17 cellular contexts compared by ENCODE assay signal in genomic region chr2:68646303-68646702, GRCh38. TPM values are rescaled to one million over a fixed set of nuclear protein-coding genes. Genes with fewer than 3 reads are reported as not detected.
DNase-seq lines count a peak whose midpoint lies in the region; ATAC-seq, FAIRE-seq and TF ChIP-seq lines count a peak whose summit lies in the region.
"Had no signal": no experiment of that assay in that cellular context is flagged by ENCODE, and none has a peak within 500 bp of the region (broad histone marks: within the 10 kb centered on the region; RNA-seq: fewer than 3 reads in every experiment).

No MANE protein-coding gene starts in this region.

- H4K5ac ChIP-seq in H1 (ENCODE audit: insufficient read length, low read depth, low read length), result no peak overlapping the region

- no peaks in the 10 kb centered on the region for H3K79me1 ChIP-seq in H1 (ENCODE audit: low read depth, low read length)

- no peak overlapping the region for H2AK5ac ChIP-seq in H1 (ENCODE audit: low read depth, low read length)

- H3K4me1 ChIP-seq in A673 (ENCODE audit: insufficient read depth, low read length, poor library complexity, severe bottlenecking) (peaks cover 41% of the 10 kb centered on the region), GM23338 (ENCODE audit: insufficient read depth) (peaks cover 6% of the 10 kb centered on the region), OCI-LY1 (ENCODE audit: insufficient read depth, low read length, severe bottlenecking) (peaks cover 15% of the 10 kb centered on the region), H1 (replicated peaks in 1 of 4; ENCODE audit: control insufficient read depth in 3 of 4, insufficient read depth in 4 of 4, low read length in 3 of 4) (peaks cover 0 to 5% (median 2%) of the 10 kb centered on the region in 4 experiments; a peak in 5 of 7 replicates), osteoblast (ENCODE audit: insufficient read depth, low read length) (peaks cover 8% of the 10 kb centered on the region)
- H3K4me1 ChIP-seq: ascending aorta had no signal

- peaks cover 5% of the 10 kb centered on the region; the same call in 2 of the 3 replicates for H3K36me3 Mint-ChIP-seq in GM23338 (ENCODE audit: low read depth)
- H3K36me3 Mint-ChIP-seq in activated naive CD4-positive, alpha-beta T cell treated with anti-CD3 and anti-CD28 coated beads, Interleukin-2, amount 10 ng/mL, durations not matched to agents 7 days and 5 days, result no peaks in the 10 kb centered on the region
- H3K36me3 Mint-ChIP-seq: memory B cell had no signal

- no peak overlapping the region for H3K27ac ChIP-seq in A673 (ENCODE audit: low read depth, low read length, poor library complexity, severe bottlenecking)
- no peak overlapping the region for H3K27ac ChIP-seq in GM23338 (ENCODE audit: low read depth)
- H3K27ac ChIP-seq in OCI-LY1 (ENCODE audit: low read depth, low read length, poor library complexity, severe bottlenecking), result no peak overlapping the region
- H3K27ac ChIP-seq in H1 (ENCODE audit: low read depth, low read length), result no peak overlapping the region
- H3K27ac ChIP-seq in osteoblast (ENCODE audit: low read depth, low read length), result no peak overlapping the region
- H3K27ac ChIP-seq: ascending aorta, pancreas had no signal

- no peak for TF ChIP-seq POLR2A in H1 (IDR thresholded peaks at IDR 0.05; ENCODE audit: control extremely low read depth in 1 of 2, low read depth in 2 of 2, low read length in 2 of 2)

- BruUV-seq in A673 (replicated peaks; lab: Mats Ljungman, UMichigan), result no TSS peak

- H2BK20ac ChIP-seq in H1 (ENCODE audit: low read length), result no peak overlapping the region

- no peaks in the 10 kb centered on the region; the same call in 1 of the 2 replicates for H3K23me2 ChIP-seq in H1 (ENCODE audit: low read depth, low read length)

- H2BK120ac ChIP-seq in H1 (replicated peaks; ENCODE audit: low read depth, low read length), result no peak overlapping the region

- H3K14ac ChIP-seq in H1 (ENCODE audit: insufficient read length), result no peak overlapping the region

- no peaks in the 10 kb centered on the region; the same call in 1 of the 2 replicates for H3K9me2 ChIP-seq in GM23338 (ENCODE audit: insufficient read depth)
- H3K9me2 ChIP-seq in OCI-LY1 (ENCODE audit: low read depth, low read length), result no peaks in the 10 kb centered on the region

- DNase-seq in A673 (ENCODE audit: low spot score) (peak; percentile 68), GM23338 (ENCODE audit: low spot score) (no peak), H1 (ENCODE audit: low read depth in 1 of 2, low spot score in 2 of 2) (no peak), osteoblast (ENCODE audit: insufficient read length, low spot score, missing footprints) (no peak)
- no peak for DNase-seq in activated naive CD4-positive, alpha-beta T cell treated with anti-CD3 and anti-CD28 coated beads, Interleukin-2, amount 10 ng/mL, durations not matched to agents 7 days and 5 days
- DNase-seq: activated CD4-positive, CD25-positive, alpha-beta regulatory T cell treated with anti-CD3 and anti-CD28 coated beads, Interleukin-2, amount 50 U/mL, for 72 hours; activated T-cell treated with anti-CD3 and anti-CD28 coated beads, Interleukin-2, amount 50 U/mL, for 24 hours; C1 segment of cervical spinal cord; hypothalamus; pancreas; Right ventricle myocardium superior had no signal

- ATAC-seq in GM23338 (no peak), HG03565 (IDR thresholded peaks at IDR 0.05; ENCODE audit: unreplicated experiment) (no peak), HG02973 (IDR thresholded peaks at IDR 0.05; ENCODE audit: unreplicated experiment) (no peak)
- ATAC-seq: pancreas had no signal

- H2BK15ac ChIP-seq in H1 (ENCODE audit: low read length), result no peak overlapping the region

- H4K8ac ChIP-seq in H1 (ENCODE audit: extremely low read depth, insufficient read depth, low read length), result no peak overlapping the region

- H2AFZ ChIP-seq in GM23338 (no peak overlapping the region), OCI-LY1 (ENCODE audit: low read length) (no peak overlapping the region), H1 (ENCODE audit: low read length) (no peak overlapping the region), osteoblast (ENCODE audit: low read length) (no peak overlapping the region)

- H3K4me2 ChIP-seq in GM23338, result no peak overlapping the region
- H3K4me2 ChIP-seq in OCI-LY1 (ENCODE audit: low read length), result no peak overlapping the region
- no peak overlapping the region for H3K4me2 ChIP-seq in H1 (ENCODE audit: insufficient read depth in 1 of 2, low read depth in 2 of 2, low read length in 2 of 2)
- no peak overlapping the region for H3K4me2 ChIP-seq in osteoblast (ENCODE audit: insufficient read depth, low read length)

- peaks cover 26% of the 10 kb centered on the region for H3K27me3 Mint-ChIP-seq in GM23338 (ENCODE audit: insufficient read depth, low read depth, poor library complexity)
- H3K27me3 Mint-ChIP-seq in activated naive CD4-positive, alpha-beta T cell treated with anti-CD3 and anti-CD28 coated beads, Interleukin-2, amount 10 ng/mL, durations not matched to agents 7 days and 5 days, result peaks cover 81% of the 10 kb centered on the region

- H3K9me3 ChIP-seq in A673 (ENCODE audit: low read depth, low read length, poor library complexity, severe bottlenecking) (peaks cover under 1% of the 10 kb centered on the region), OCI-LY1 (ENCODE audit: low read length) (no peaks in the 10 kb centered on the region), H1 (ENCODE audit: insufficient read depth in 2 of 2, low read depth in 1 of 2, low read length in 1 of 2) (0 out of 4 replicates have a peak, but pooled peaks cover 0 to 3% of the 10 kb centered on the region in 2 experiments), osteoblast (ENCODE audit: low read depth, low read length) (no peaks in the 10 kb centered on the region)
- H3K9me3 ChIP-seq: ascending aorta, pancreas had no signal

- no peak overlapping the region for H3K4me3 Mint-ChIP-seq in GM23338
- no peak overlapping the region for H3K4me3 Mint-ChIP-seq in activated naive CD4-positive, alpha-beta T cell treated with anti-CD3 and anti-CD28 coated beads, Interleukin-2, amount 10 ng/mL, durations not matched to agents 7 days and 5 days
- H3K4me3 Mint-ChIP-seq: activated T-cell treated with anti-CD3 and anti-CD28 coated beads, Interleukin-2, amount 50 U/mL, for 24 hours; memory B cell had no signal

- no peaks in the 10 kb centered on the region for H4K20me1 ChIP-seq in GM23338 (replicated peaks; ENCODE audit: insufficient read depth)
- no peaks in the 10 kb centered on the region for H4K20me1 ChIP-seq in OCI-LY1 (ENCODE audit: insufficient read depth, low read length)
- peaks cover 0 to 2% of the 10 kb centered on the region in 2 experiments for H4K20me1 ChIP-seq in H1 (replicated peaks in 1 of 2; ENCODE audit: control insufficient read depth in 1 of 2, insufficient read depth in 2 of 2, low read length in 2 of 2)
- H4K20me1 ChIP-seq in osteoblast (ENCODE audit: insufficient read depth, low read length), result no peaks in the 10 kb centered on the region

- peak; percentile 70 for TF ChIP-seq CTCF in A673 (conservative IDR thresholded peaks at IDR 0.05; ENCODE audit: low read depth, low read length)
- TF ChIP-seq CTCF in GM23338 (conservative IDR thresholded peaks at IDR 0.05; ENCODE audit: low read depth in 2 of 2), result peak; percentile 16 to 51; a peak in 2 of 4 replicates
- peak; percentile 44; the same call in 1 of the 2 replicates for TF ChIP-seq CTCF in OCI-LY1 (IDR thresholded peaks at IDR 0.05; ENCODE audit: low read length)
- TF ChIP-seq CTCF in H1 (IDR thresholded peaks at IDR 0.05; ENCODE audit: control extremely low read depth in 1 of 3, insufficient read depth in 1 of 3, low read depth in 1 of 3, low read length in 3 of 3), result peak in 2 of 3 experiments; percentile 6 to 23; a peak in 2 of 4 replicates
- TF ChIP-seq CTCF in osteoblast (IDR thresholded peaks at IDR 0.05; ENCODE audit: extremely low read depth, low read depth, low read length), result no peak

- H3K4me1 Mint-ChIP-seq in GM23338, result peaks cover 11% of the 10 kb centered on the region
- H3K4me1 Mint-ChIP-seq in activated naive CD4-positive, alpha-beta T cell treated with anti-CD3 and anti-CD28 coated beads, Interleukin-2, amount 10 ng/mL, durations not matched to agents 7 days and 5 days, result peaks cover 13% of the 10 kb centered on the region

- no peak overlapping the region for H3K27ac Mint-ChIP-seq in GM23338
- H3K27ac Mint-ChIP-seq in activated naive CD4-positive, alpha-beta T cell treated with anti-CD3 and anti-CD28 coated beads, Interleukin-2, amount 10 ng/mL, durations not matched to agents 7 days and 5 days, result no peak overlapping the region
- H3K27ac Mint-ChIP-seq: activated T-cell treated with anti-CD3 and anti-CD28 coated beads, Interleukin-2, amount 50 U/mL, for 24 hours; memory B cell had no signal

- no peak overlapping the region for H2BK12ac ChIP-seq in H1 (ENCODE audit: low read depth, low read length)

- H3K27me3 ChIP-seq in A673 (replicated peaks; ENCODE audit: insufficient read depth, low read depth, low read length, poor library complexity) (no peaks in the 10 kb centered on the region), GM23338 (ENCODE audit: insufficient read depth) (peaks cover 34% of the 10 kb centered on the region), OCI-LY1 (ENCODE audit: insufficient read depth, low read length) (peaks cover 10% of the 10 kb centered on the region; the same call in 1 of the 2 replicates), H1 (replicated peaks in 1 of 4; ENCODE audit: control insufficient read depth in 3 of 4, extremely low read depth in 1 of 4, insufficient read depth in 3 of 4, low read length in 3 of 4) (peaks cover 2 to 29% (median 16%) of the 10 kb centered on the region in 4 experiments), osteoblast (ENCODE audit: insufficient read depth, low read length) (peaks cover 73% of the 10 kb centered on the region)
- H3K27me3 ChIP-seq: ascending aorta had no signal

- FAIRE-seq in H1 (lab: Jason Lieb, UNC), result no peak
- FAIRE-seq: endometrium, pancreas had no signal

- intact Hi-C loops in A673 (cut with micrococcal nuclease; ENCODE audit: unreplicated experiment), result loop anchor here (2.0 to 5.0 kb wide), 2 partner anchors 158 to 179 kb away; partner anchors contain the start of genes APLF and FBXO48

- CTCF ChIA-PET in A673 (lab: Charles Lee) (interaction anchor here (0.6 to 2.7 kb wide), 5 partner anchors 21 to 183 kb away, joined by 3 to 21 read pairs (median 3); no protein-coding TSS in a partner anchor), H1 (lab: Charles Lee; ENCODE audit: partially characterized antibody) (interaction anchor here (0.6 to 2.4 kb wide), 12 partner anchors 9 to 255 kb away, joined by 3 to 10 read pairs (median 4); partner anchors contain the start of genes APLF and FBXO48)
- CTCF ChIA-PET in activated naive CD4-positive, alpha-beta T cell treated with anti-CD3 and anti-CD28 coated beads, Interleukin-2, amount 10 ng/mL, durations not matched to agents 7 days and 5 days (lab: Charles Lee), result interaction anchor here (0.8 to 4.5 kb wide), 4 partner anchors 8 to 262 kb away, joined by 3 to 25 read pairs (median 6); no protein-coding TSS in a partner anchor

- H3K18ac ChIP-seq in H1 (ENCODE audit: extremely low read depth, low read length), result no peak overlapping the region

- peak; percentile 15 to 46; a peak in 3 of 4 replicates for TF ChIP-seq RAD21 in H1 (IDR thresholded peaks at IDR 0.05 in 1 of 2, conservative IDR thresholded peaks at IDR 0.05 in 1 of 2; ENCODE audit: low read depth in 2 of 2, low read length in 2 of 2)

- POLR2A ChIA-PET in A673 (lab: Charles Lee; ENCODE audit: low non-redundant PET), result interaction anchor here (0.7 kb wide), 1 partner anchor 112 kb away, joined by 4 read pairs; no protein-coding TSS in a partner anchor
- POLR2A ChIA-PET in H1 (lab: Charles Lee; ENCODE audit: partially characterized antibody), result no interaction called here

- no peak overlapping the region for H3K56ac ChIP-seq in H1 (replicated peaks; ENCODE audit: insufficient read length, low read depth, low read length)

- H3K36me3 ChIP-seq in A673 (ENCODE audit: insufficient read depth, low read length, poor library complexity, severe bottlenecking) (no peaks in the 10 kb centered on the region), GM23338 (ENCODE audit: insufficient read depth) (no peaks in the 10 kb centered on the region), OCI-LY1 (ENCODE audit: insufficient read depth, low read length) (no peaks in the 10 kb centered on the region; the same call in 1 of the 2 replicates), H1 (ENCODE audit: control insufficient read depth in 2 of 4, insufficient read depth in 4 of 4, low read length in 3 of 4) (no peaks in the 10 kb centered on the region; a peak in 1 of 8 replicates), osteoblast (ENCODE audit: insufficient read depth, low read length) (no peaks in the 10 kb centered on the region)
- H3K36me3 ChIP-seq: ascending aorta, pancreas had no signal

- no peak overlapping the region for H3K4me3 ChIP-seq in A673 (ENCODE audit: low read depth, low read length, poor library complexity, severe bottlenecking)
- H3K4me3 ChIP-seq in GM23338, result no peak overlapping the region
- no peak overlapping the region for H3K4me3 ChIP-seq in OCI-LY1 (ENCODE audit: low read depth, low read length, poor library complexity, severe bottlenecking)
- no peak overlapping the region for H3K4me3 ChIP-seq in H1 (ENCODE audit: extremely low read depth in 1 of 4, insufficient read depth in 2 of 4, low read depth in 3 of 4, low read length in 4 of 4)
- no peak overlapping the region for H3K4me3 ChIP-seq in osteoblast (ENCODE audit: insufficient read depth, low read length)
- H3K4me3 ChIP-seq: ascending aorta, pancreas had no signal

- H3K9me3 Mint-ChIP-seq in GM23338, result peaks cover 9% of the 10 kb centered on the region; the same call in 1 of the 3 replicates
- H3K9me3 Mint-ChIP-seq in activated naive CD4-positive, alpha-beta T cell treated with anti-CD3 and anti-CD28 coated beads, Interleukin-2, amount 10 ng/mL, durations not matched to agents 7 days and 5 days, result peaks cover 2% of the 10 kb centered on the region
- H3K9me3 Mint-ChIP-seq: memory B cell had no signal

- no peak for TF ChIP-seq EP300 in H1 (IDR thresholded peaks at IDR 0.05; ENCODE audit: borderline replicate concordance in 1 of 2, low read depth in 2 of 2, low read length in 2 of 2)

- H3K23ac ChIP-seq in H1 (ENCODE audit: insufficient read length), result no peak overlapping the region

- no peak overlapping the region for H2BK5ac ChIP-seq in H1 (ENCODE audit: low read depth, low read length)

- H4K91ac ChIP-seq in H1 (replicated peaks; ENCODE audit: insufficient read length, low read length), result no peak overlapping the region

- H3K79me2 ChIP-seq in GM23338 (replicated peaks; ENCODE audit: insufficient read depth) (no peaks in the 10 kb centered on the region), OCI-LY1 (ENCODE audit: insufficient read depth, low read length) (no peaks in the 10 kb centered on the region), H1 (ENCODE audit: control insufficient read depth in 1 of 2, insufficient read depth in 2 of 2, low read length in 2 of 2) (no peaks in the 10 kb centered on the region), osteoblast (ENCODE audit: insufficient read depth, low read length) (no peaks in the 10 kb centered on the region)

- H3F3A ChIP-seq in GM23338 (replicated peaks; ENCODE audit: low read depth), result no peaks in the 10 kb centered on the region
- no peaks in the 10 kb centered on the region for H3F3A ChIP-seq in OCI-LY1 (ENCODE audit: insufficient read depth, low read length)

- H3K9ac ChIP-seq in OCI-LY1 (ENCODE audit: low read length), result no peak overlapping the region
- H3K9ac ChIP-seq in H1 (replicated peaks in 1 of 4; ENCODE audit: extremely low read depth in 1 of 4, low read depth in 3 of 4, low read length in 3 of 4), result no peak overlapping the region

- 91% methylated on average over 3 of the region's 3 CpGs; no CpG with 5 or more reads in 1 of the 2 experiments for WGBS in H1 (ENCODE audit: extremely low coverage in 1 of 2, insufficient coverage in 1 of 2, insufficient read length in 1 of 2, insufficient replicate concordance in 2 of 2, low coverage in 1 of 2, low lambda C conversion rate in 2 of 2, missing lambda C conversion rate in 1 of 2), 2 experiments

- H3K4ac ChIP-seq in H1 (replicated peaks; ENCODE audit: insufficient read length, low read depth, low read length), result no peak overlapping the region

RNA-seq across cellular contexts. Expression of gene PROKR1, which starts 2.9 kb away (rescaled TPM):
- 15.7 and 19.6 TPM in 2 replicates for total RNA-seq in A673 (2021)
- total RNA-seq in GM23338 (2014; rRNA removed; shearing (Covaris generic)), result 5.2 and 5.3 TPM in 2 replicates
- polyA plus RNA-seq in GM23338 (2016; fragmentation: Nextera tagmentation; extraction: Ambion mirVana), result 0.61 and 1.1 TPM in 2 replicates
- total RNA-seq in H1 (2021; fragmentation: NEBNext Ultra II Directional; extraction: Animal tissue kit (Norgen Biotek cat#: 25700)), result 3.9 and 4.0 TPM in 2 replicates
- polyA plus RNA-seq in H1 (2011; rRNA removed), result 1.3 and 1.8 TPM in 2 replicates
- 1.5 TPM for polyA plus RNA-seq in H1 (2011; cell fraction: cytosol; rRNA removed)
- 1.4 TPM for polyA plus RNA-seq in H1 (2011; cell fraction: nucleus; rRNA removed)
- polyA plus RNA-seq in H1 (2012, experiment 1 of 2), result 2.7 to 3.2 TPM (median 2.9 TPM) in 4 replicates
- 0.91 TPM for polyA plus RNA-seq in H1 (2012, experiment 2 of 2)
- 2.4 TPM for polyA plus RNA-seq in H1 (2013, experiment 1 of 2)
- polyA plus RNA-seq in H1 (2013, experiment 2 of 2), result 2.0 TPM
- polyA minus RNA-seq in H1 (2011; rRNA and poly(A)+ RNA removed), result 6.1 and 8.9 TPM in 2 replicates
- polyA minus RNA-seq in H1 (2011; cell fraction: cytosol; rRNA and poly(A)+ RNA removed), result 2.9 TPM
- polyA minus RNA-seq in H1 (2011; cell fraction: nucleus; rRNA and poly(A)+ RNA removed), result 2.9 TPM
- total RNA-seq in osteoblast, result not detected in 2 replicates
- total RNA-seq: ascending aorta, pancreas, Right ventricle myocardium superior had no signal
